ENCODE assay signal across 13 cellular contexts in the genomic region with DNA sequence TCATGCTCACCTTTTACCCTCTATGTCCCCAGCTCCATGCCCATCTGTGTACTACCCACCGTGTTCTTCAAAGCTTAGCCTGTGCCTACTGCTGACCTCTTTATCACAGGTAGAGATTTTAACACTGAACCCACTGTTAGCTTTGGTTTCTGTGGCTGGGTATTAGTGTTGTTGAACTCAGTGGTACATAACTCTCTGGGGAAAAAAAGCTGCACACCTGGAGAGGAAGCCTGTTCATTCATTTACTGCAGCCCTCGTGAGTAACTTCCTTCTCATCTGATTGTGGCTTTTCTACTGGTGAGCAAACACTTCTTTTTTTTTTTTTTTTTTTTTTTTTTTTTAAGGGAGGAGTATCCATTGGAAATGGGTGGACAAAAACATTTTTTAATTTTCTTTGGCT.
DNase-seq lines count a peak whose midpoint lies in the region; ATAC-seq and TF ChIP-seq lines count a peak whose summit lies in the region.
"Had no signal": no experiment of that assay in that cellular context is flagged by ENCODE, and none has a peak within 500 bp of the region (broad histone marks: within the 10 kb centered on the region; RNA-seq: fewer than 3 reads in every experiment).

No MANE protein-coding gene starts in this region.

- peak overlapping the region; percentile 14 for H3K4me2 ChIP-seq in Loucy (ENCODE audit: low read depth, low read length, poor library complexity, severe bottlenecking)

- TF ChIP-seq CTCF in Loucy (conservative IDR thresholded peaks at IDR 0.05; ENCODE audit: low read length) (no peak), transverse colon (IDR thresholded peaks at IDR 0.05) (no peak)

- H3F3A ChIP-seq in Loucy (ENCODE audit: low read depth): no peaks in the 10 kb centered on the region

- intact Hi-C loops in transverse colon (cut with DNase I; ENCODE audit: low total_unique reads): no loop called here

- H3K27me3 ChIP-seq in Loucy (ENCODE audit: insufficient read depth, low read length, poor library complexity, severe bottlenecking) (no peaks in the 10 kb centered on the region), transverse colon (no peaks in the 10 kb centered on the region)
- H3K27me3 ChIP-seq: SJCRH30 had no signal

- H3K4me1 ChIP-seq in Loucy (ENCODE audit: insufficient read depth, low read length, poor library complexity, severe bottlenecking): peaks cover 7% of the 10 kb centered on the region
- H3K4me1 ChIP-seq in transverse colon: no peaks in the 10 kb centered on the region
- H3K4me1 ChIP-seq: SJCRH30 had no signal

- H3K79me2 ChIP-seq in Loucy (ENCODE audit: insufficient read depth, low read length): no peaks in the 10 kb centered on the region

- H3K27ac ChIP-seq in transverse colon: no peak overlapping the region
- H3K27ac ChIP-seq: SJCRH30 had no signal

- H3K9ac ChIP-seq in Loucy (ENCODE audit: low read depth, low read length, poor library complexity, severe bottlenecking): no peak overlapping the region

- H3K9me2 ChIP-seq in Loucy (replicated peaks; ENCODE audit: low read depth, low read length): no peaks in the 10 kb centered on the region

- 21 to 32% methylated on average over 2 of the region's 2 CpGs for WGBS in transverse colon (ENCODE audit: low coverage in 1 of 2), 2 donors

- peak; percentile 70 for DNase-seq in DMS153 treated with DMSO at 0.1 percent for 48 hours (lab: John Stamatoyannopoulos, UW; ENCODE audit: unreplicated experiment)
- DNase-seq in T-helper 1 cell: no peak
- no peak for DNase-seq in GM19240 (ENCODE audit: insufficient read length, low spot score)
- no peak for DNase-seq in dedifferentiated amniotic fluid mesenchymal stem cell (ENCODE audit: extremely low spot score)
- DNase-seq in transverse colon: no peak
- DNase-seq: activated CD4-positive, CD25-positive, alpha-beta regulatory T cell; activated T-cell treated with anti-CD3 and anti-CD28 coated beads, Interleukin-2, amount 50 U/mL, for 72 hours; NCI-H226; SJCRH30; substantia nigra had no signal

- in situ Hi-C loops in transverse colon (cut with MboI; ENCODE audit: low pct_ligation_motif_present in 1 of 4, low pct_unique_long_range_greater_than_20kb in 1 of 4, low sequenced_read_pairs in 3 of 4): no loop called here

- no peaks in the 10 kb centered on the region; the same call in 1 of the 2 replicates for H3K9me3 ChIP-seq in Loucy (ENCODE audit: insufficient read depth, low read depth, low read length)
- no peaks in the 10 kb centered on the region for H3K9me3 ChIP-seq in transverse colon
- H3K9me3 ChIP-seq: SJCRH30 had no signal

- TF ChIP-seq EP300 in transverse colon (IDR thresholded peaks at IDR 0.05; ENCODE audit: low read depth): no peak

- H4K20me1 ChIP-seq in Loucy (ENCODE audit: insufficient read depth, low read length, poor library complexity, severe bottlenecking): no peaks in the 10 kb centered on the region

- no peak overlapping the region for H2AFZ ChIP-seq in Loucy (ENCODE audit: low read length)

- H3K4me3 ChIP-seq in Loucy (ENCODE audit: low read length, poor library complexity, severe bottlenecking) (no peak overlapping the region), transverse colon (no peak overlapping the region)
- H3K4me3 ChIP-seq: SJCRH30 had no signal

- TF ChIP-seq POLR2A in transverse colon (IDR thresholded peaks at IDR 0.05): no peak

- ATAC-seq in GM19025 (IDR thresholded peaks at IDR 0.05; ENCODE audit: low read depth, unreplicated experiment) (peak; percentile 63), HG02938 (IDR thresholded peaks at IDR 0.05; ENCODE audit: unreplicated experiment) (peak; percentile 96)
- ATAC-seq: activated T-cell treated with anti-CD3 and anti-CD28 coated beads, Interleukin-2, amount 50 U/mL, for 72 hours had no signal

- no peaks in the 10 kb centered on the region for H3K36me3 ChIP-seq in Loucy (ENCODE audit: insufficient read depth, low read length)
- no peaks in the 10 kb centered on the region for H3K36me3 ChIP-seq in transverse colon
- H3K36me3 ChIP-seq: SJCRH30 had no signal
